9 cellular contexts compared by ENCODE assay signal in genomic region chr1:43853161-43853921, GRCh38.
DNase-seq lines count a peak whose midpoint lies in the region; ATAC-seq, FAIRE-seq and TF ChIP-seq lines count a peak whose summit lies in the region.
"Had no signal": no experiment of that assay in that cellular context is flagged by ENCODE, and none has a peak within 500 bp of the region (broad histone marks: within the 10 kb centered on the region; RNA-seq: fewer than 3 reads in every experiment).

No MANE protein-coding gene starts in this region.

- H3K27me3 Mint-ChIP-seq in activated naive CD4-positive, alpha-beta T cell treated with anti-CD3 and anti-CD28 coated beads, Interleukin-2, amount 10 ng/mL, durations not matched to agents 7 days and 5 days, result no peaks in the 10 kb centered on the region
- H3K27me3 Mint-ChIP-seq: CD4-positive, CD25-positive, alpha-beta regulatory T cell had no signal

- no peak for FAIRE-seq in kidney (lab: Jason Lieb, UNC)

- no peaks in the 10 kb centered on the region for H3K36me3 ChIP-seq in kidney (ENCODE audit: control insufficient read depth in 1 of 2, insufficient read depth in 2 of 2, low read length in 2 of 2)

- H3K36me3 Mint-ChIP-seq in activated naive CD4-positive, alpha-beta T cell treated with anti-CD3 and anti-CD28 coated beads, Interleukin-2, amount 50 U/mL, for 72 hours, result peaks cover 0 to 8% of the 10 kb centered on the region in 2 donors
- H3K36me3 Mint-ChIP-seq in activated naive CD4-positive, alpha-beta T cell treated with anti-CD3 and anti-CD28 coated beads, Interleukin-2, amount 10 ng/mL, durations not matched to agents 7 days and 5 days, result peaks cover 4% of the 10 kb centered on the region

- no peak overlapping the region for H3K27ac Mint-ChIP-seq in activated naive CD4-positive, alpha-beta T cell treated with anti-CD3 and anti-CD28 coated beads, Interleukin-2, amount 50 U/mL, for 72 hours
- no peak overlapping the region for H3K27ac Mint-ChIP-seq in activated naive CD4-positive, alpha-beta T cell treated with anti-CD3 and anti-CD28 coated beads, Interleukin-2, amount 10 ng/mL, durations not matched to agents 7 days and 5 days
- H3K27ac Mint-ChIP-seq: CD4-positive, CD25-positive, alpha-beta regulatory T cell had no signal

- H3K9me3 ChIP-seq in kidney (ENCODE audit: control insufficient read depth in 1 of 2, low read length in 2 of 2), result no peaks in the 10 kb centered on the region

- no peak for DNase-seq in activated naive CD4-positive, alpha-beta T cell treated with anti-CD3 and anti-CD28 coated beads, Interleukin-2, amount 50 U/mL, for 72 hours (ENCODE audit: low spot score in 2 of 2)
- DNase-seq in activated naive CD4-positive, alpha-beta T cell treated with anti-CD3 and anti-CD28 coated beads, Interleukin-2, amount 10 ng/mL, durations not matched to agents 7 days and 5 days, result no peak
- DNase-seq in NCI-H1092 treated with DMSO at 0.1 percent for 48 hours (lab: John Stamatoyannopoulos, UW) (peak; percentile 97), UCSD-AML1 (lab: John Stamatoyannopoulos, UW; ENCODE audit: unreplicated experiment) (peak; percentile 33), kidney tubule cell (ENCODE audit: low spot score) (peak; percentile 64), kidney (no peak)
- no peak for DNase-seq in activated CD4-positive, CD25-positive, alpha-beta regulatory T cell treated with anti-CD3 and anti-CD28 coated beads, Interleukin-2, amount 50 U/mL, for 72 hours
- DNase-seq: CD4-positive, CD25-positive, alpha-beta regulatory T cell had no signal

- no peaks in the 10 kb centered on the region for H3K4me1 Mint-ChIP-seq in activated naive CD4-positive, alpha-beta T cell treated with anti-CD3 and anti-CD28 coated beads, Interleukin-2, amount 10 ng/mL, durations not matched to agents 7 days and 5 days

- intact Hi-C loops in kidney (cut with DNase I), result no loop called here

- no peak overlapping the region for H3K4me3 ChIP-seq in kidney (ENCODE audit: low read length in 2 of 2)

- H3K9ac ChIP-seq in kidney (ENCODE audit: low read length in 2 of 2), result no peak overlapping the region

- CTCF ChIA-PET in activated naive CD4-positive, alpha-beta T cell treated with anti-CD3 and anti-CD28 coated beads, Interleukin-2, amount 10 ng/mL, durations not matched to agents 7 days and 5 days (lab: Charles Lee), result interaction anchor here (0.6 to 0.9 kb wide), 2 partner anchors 81 to 135 kb away, joined by 3 read pairs; partner anchors contain the start of gene ARTN

- peaks cover 0 to 2% of the 10 kb centered on the region in 2 donors for H3K4me1 ChIP-seq in kidney (ENCODE audit: control insufficient read depth in 1 of 2, insufficient read depth in 1 of 2, low read depth in 1 of 2, low read length in 2 of 2)

- no peaks in the 10 kb centered on the region for H3K9me3 Mint-ChIP-seq in activated naive CD4-positive, alpha-beta T cell treated with anti-CD3 and anti-CD28 coated beads, Interleukin-2, amount 50 U/mL, for 72 hours
- no peaks in the 10 kb centered on the region for H3K9me3 Mint-ChIP-seq in activated naive CD4-positive, alpha-beta T cell treated with anti-CD3 and anti-CD28 coated beads, Interleukin-2, amount 10 ng/mL, durations not matched to agents 7 days and 5 days

- no peak overlapping the region for H3K4me3 Mint-ChIP-seq in activated naive CD4-positive, alpha-beta T cell treated with anti-CD3 and anti-CD28 coated beads, Interleukin-2, amount 10 ng/mL, durations not matched to agents 7 days and 5 days
- H3K4me3 Mint-ChIP-seq: CD4-positive, CD25-positive, alpha-beta regulatory T cell had no signal

- ATAC-seq in activated naive CD4-positive, alpha-beta T cell treated with anti-CD3 and anti-CD28 coated beads, Interleukin-2, amount 50 U/mL, for 72 hours, result peak; percentile 9 to 40
- no peak for ATAC-seq in GM19023 (IDR thresholded peaks at IDR 0.05; ENCODE audit: unreplicated experiment)

- TF ChIP-seq CTCF in kidney (IDR thresholded peaks at IDR 0.05; ENCODE audit: borderline replicate concordance, extremely low read depth, insufficient read depth), result no peak

- no peak overlapping the region for H3K27ac ChIP-seq in kidney (ENCODE audit: low read depth in 2 of 2, low read length in 2 of 2)

Comparison
In these comparisons a context has a peak if more than half of its experiments do, and no peak if none do; other contexts are left out.
1. DNase-seq: peak in NCI-H1092 treated with DMSO at 0.1 percent for 48 hours (single experiment), UCSD-AML1 (single experiment) and kidney tubule cell (single experiment); none in activated naive CD4-positive, alpha-beta T cell treated with anti-CD3 and anti-CD28 coated beads, Interleukin-2, amount 50 U/mL, for 72 hours (0 of 2), activated naive CD4-positive, alpha-beta T cell treated with anti-CD3 and anti-CD28 coated beads, Interleukin-2, amount 10 ng/mL, durations not matched to agents 7 days and 5 days (single experiment), activated CD4-positive, CD25-positive, alpha-beta regulatory T cell treated with anti-CD3 and anti-CD28 coated beads, Interleukin-2, amount 50 U/mL, for 72 hours (single experiment) and kidney (single experiment).